ENCODE assay signal across 16 cellular contexts in the genomic region with DNA sequence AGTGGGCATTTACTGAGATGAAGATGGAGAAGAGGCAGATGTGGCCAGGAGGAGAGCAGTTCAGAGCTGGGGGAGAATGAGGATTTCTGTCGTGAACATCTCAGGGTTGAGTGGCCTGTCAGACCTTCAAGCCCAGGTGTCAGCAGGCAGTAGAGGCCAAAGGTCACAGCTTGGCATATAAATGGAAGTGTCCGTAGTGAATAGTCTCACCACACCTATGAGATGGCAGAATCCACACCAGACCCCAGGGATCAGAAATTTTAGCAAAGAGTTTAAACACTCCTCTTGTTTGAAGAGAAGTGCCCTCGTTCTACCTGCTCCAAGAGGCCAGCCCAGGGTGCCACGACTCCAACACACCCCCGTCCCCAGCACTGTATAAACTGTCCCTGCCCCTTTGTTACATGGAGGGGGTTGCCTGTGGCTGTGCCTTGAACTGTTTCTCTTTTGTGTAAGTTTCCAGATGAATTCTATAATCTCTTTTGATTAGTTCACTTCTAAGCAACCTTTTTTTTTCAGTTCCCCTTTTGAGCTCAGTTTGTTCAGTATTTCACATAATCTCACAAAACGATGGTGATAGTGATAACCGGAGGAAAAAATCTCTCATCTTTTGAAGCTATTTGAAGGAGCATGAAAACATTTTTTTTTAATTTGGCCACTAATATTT.
DNase-seq lines count a peak whose midpoint lies in the region; ATAC-seq and TF ChIP-seq lines count a peak whose summit lies in the region.
"Had no signal": no experiment of that assay in that cellular context is flagged by ENCODE, and none has a peak within 500 bp of the region (broad histone marks: within the 10 kb centered on the region; RNA-seq: fewer than 3 reads in every experiment).

No MANE protein-coding gene starts in this region.

- H3K36me3 Mint-ChIP-seq in IgD-negative memory B cell, result no peaks in the 10 kb centered on the region
- no peaks in the 10 kb centered on the region for H3K36me3 Mint-ChIP-seq in naive B cell
- H3K36me3 Mint-ChIP-seq: activated naive CD4-positive, alpha-beta T cell treated with anti-CD3 and anti-CD28 coated beads, Interleukin-2, amount 10 ng/mL, durations not matched to agents 7 days and 5 days; CD14-positive monocyte had no signal

- H3K4me3 Mint-ChIP-seq in IgD-negative memory B cell, result peak overlapping the region in 1 of 4 donors; percentile 9
- peak overlapping the region in 5 of 8 donors; percentile 3 to 63 (median 12) for H3K4me3 Mint-ChIP-seq in naive B cell
- H3K4me3 Mint-ChIP-seq: activated CD4-positive, alpha-beta T cell treated with anti-CD3 and anti-CD28 coated beads for 36 hours; activated naive CD4-positive, alpha-beta T cell treated with anti-CD3 and anti-CD28 coated beads, Interleukin-2, amount 10 ng/mL, durations not matched to agents 7 days and 5 days; CD14-positive monocyte had no signal

- in situ Hi-C loops in GM13977 (cut with MboI; ENCODE audit: low pct_unique_long_range_greater_than_20kb, low sequenced_read_pairs, unreplicated experiment), result no loop called here

- H3K4me1 Mint-ChIP-seq in IgD-negative memory B cell (peaks cover 9 to 16% (median 15%) of the 10 kb centered on the region in 3 donors), naive B cell (peaks cover 11 to 14% (median 13%) of the 10 kb centered on the region in 3 donors)

- TF ChIP-seq CTCF in GM13977 (IDR thresholded peaks at IDR 0.05; ENCODE audit: extremely low read depth, insufficient read depth, missing control alignments) (no peak), GM20000 (IDR thresholded peaks at IDR 0.05; ENCODE audit: extremely low read depth, missing control alignments) (no peak)

- ATAC-seq in naive B cell (ENCODE audit: low read depth in 2 of 2) (peak; percentile 63 to 65), HG02870 (IDR thresholded peaks at IDR 0.05; ENCODE audit: unreplicated experiment) (no peak)
- ATAC-seq: activated CD4-positive, alpha-beta T cell treated with anti-CD3 and anti-CD28 coated beads for 36 hours; left lobe of liver had no signal

- peak overlapping the region in 2 of 3 donors; percentile 1 to 54 for H3K27ac Mint-ChIP-seq in IgD-negative memory B cell
- peak overlapping the region in 4 of 6 donors; percentile 41 to 69 (median 58) for H3K27ac Mint-ChIP-seq in naive B cell
- H3K27ac Mint-ChIP-seq: activated CD4-positive, alpha-beta T cell treated with anti-CD3 and anti-CD28 coated beads for 36 hours; activated naive CD4-positive, alpha-beta T cell treated with anti-CD3 and anti-CD28 coated beads, Interleukin-2, amount 10 ng/mL, durations not matched to agents 7 days and 5 days had no signal

- DNase-seq in GM13977 (ENCODE audit: low spot score) (peak; percentile 52), GM20000 (ENCODE audit: low spot score) (peak; percentile 42), naive B cell (no peak), NCI-H2227 (lab: John Stamatoyannopoulos, UW; ENCODE audit: unreplicated experiment) (no peak)
- no peak for DNase-seq in activated T-cell treated with anti-CD3 and anti-CD28 coated beads, Interleukin-2, amount 50 U/mL, for 1 hour
- DNase-seq: activated CD4-positive, alpha-beta T cell treated with anti-CD3 and anti-CD28 coated beads for 36 hours; activated naive CD4-positive, alpha-beta T cell treated with anti-CD3 and anti-CD28 coated beads, Interleukin-2, amount 10 ng/mL, durations not matched to agents 7 days and 5 days; foreskin melanocyte; NCI-H187; stimulated activated CD4-positive, alpha-beta T cell treated with anti-CD3 and anti-CD28 coated beads, Interleukin-4, amount 100 ng/mL, for 1 hour; stimulated activated CD8-positive, alpha-beta memory T cell treated with anti-CD3 and anti-CD28 coated beads, Interleukin-4, amount 100 ng/mL, for 48 hours; T1000 had no signal

- H3K9me3 Mint-ChIP-seq in IgD-negative memory B cell (no peaks in the 10 kb centered on the region), naive B cell (no peaks in the 10 kb centered on the region)
- H3K9me3 Mint-ChIP-seq: activated naive CD4-positive, alpha-beta T cell treated with anti-CD3 and anti-CD28 coated beads, Interleukin-2, amount 10 ng/mL, durations not matched to agents 7 days and 5 days; CD14-positive monocyte had no signal

- H3K27me3 Mint-ChIP-seq in IgD-negative memory B cell, result no peaks in the 10 kb centered on the region
- no peaks in the 10 kb centered on the region for H3K27me3 Mint-ChIP-seq in naive B cell

Comparison
In these comparisons a context has a peak if more than half of its experiments do, and no peak if none do; other contexts are left out.
1. DNase-seq: peak in GM13977 (single experiment) and GM20000 (single experiment); none in naive B cell (single experiment), NCI-H2227 (single experiment) and activated T-cell treated with anti-CD3 and anti-CD28 coated beads, Interleukin-2, amount 50 U/mL, for 1 hour (single experiment).